ENCODE assay signal across 17 cellular contexts in the genomic region with DNA sequence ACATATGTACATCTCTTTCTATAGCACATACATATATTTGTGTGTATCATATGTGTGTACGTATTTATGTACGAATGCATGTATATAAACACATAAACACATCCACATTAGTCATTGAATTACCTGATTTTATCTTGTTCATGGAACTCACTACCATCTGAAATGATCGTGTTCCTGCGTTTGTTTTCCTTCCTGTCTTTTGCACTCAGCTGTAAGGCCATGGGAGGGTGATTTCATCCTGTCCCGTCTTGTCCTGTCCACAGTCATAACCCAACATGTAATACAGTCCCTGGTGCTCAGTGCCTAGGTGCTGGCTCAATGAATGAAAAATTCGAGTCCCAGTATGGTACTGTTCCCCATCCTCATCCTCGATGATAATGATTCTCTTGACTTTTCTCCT.
DNase-seq lines count a peak whose midpoint lies in the region; ATAC-seq, FAIRE-seq and TF ChIP-seq lines count a peak whose summit lies in the region.
"Had no signal": no experiment of that assay in that cellular context is flagged by ENCODE, and none has a peak within 500 bp of the region (broad histone marks: within the 10 kb centered on the region; RNA-seq: fewer than 3 reads in every experiment).

No MANE protein-coding gene starts in this region.

- H3K79me2 ChIP-seq in endothelial cell of umbilical vein (ENCODE audit: control insufficient read depth, insufficient read depth, low read length) (no peaks in the 10 kb centered on the region), osteoblast (ENCODE audit: insufficient read depth, low read length) (no peaks in the 10 kb centered on the region)

- peaks cover 12% of the 10 kb centered on the region for H3K27me3 Mint-ChIP-seq in CD8-positive, alpha-beta T cell (ENCODE audit: low read depth)

- no peak overlapping the region for H3K4me3 Mint-ChIP-seq in CD8-positive, alpha-beta T cell
- H3K4me3 Mint-ChIP-seq: CD4-positive, alpha-beta memory T cell; HFFc6 had no signal

- H3K4me1 Mint-ChIP-seq in CD8-positive, alpha-beta T cell (ENCODE audit: low read depth): no peaks in the 10 kb centered on the region
- H3K4me1 Mint-ChIP-seq: CD4-positive, alpha-beta memory T cell had no signal

- no peak overlapping the region for H3K27ac Mint-ChIP-seq in CD8-positive, alpha-beta T cell
- H3K27ac Mint-ChIP-seq: CD4-positive, alpha-beta memory T cell; HFFc6 had no signal

- H3K9me3 ChIP-seq in endothelial cell of umbilical vein (replicated peaks; ENCODE audit: control insufficient read depth, insufficient read depth, low read length): no peaks in the 10 kb centered on the region
- H3K9me3 ChIP-seq in osteoblast (ENCODE audit: low read depth, low read length): peaks cover 4% of the 10 kb centered on the region
- H3K9me3 ChIP-seq in CD8-positive, alpha-beta T cell (ENCODE audit: low read length): no peaks in the 10 kb centered on the region
- H3K9me3 ChIP-seq: Caco-2, HAP-1 had no signal

- BruUV-seq in endothelial cell of umbilical vein (replicated peaks; lab: Mats Ljungman, UMichigan): no TSS peak

- no peak for TF ChIP-seq CTCF in bronchial epithelial cell (IDR thresholded peaks at IDR 0.05; ENCODE audit: insufficient read depth, low read length, severe bottlenecking)
- no peak for TF ChIP-seq CTCF in endothelial cell of umbilical vein (IDR thresholded peaks at IDR 0.05; ENCODE audit: extremely low read depth in 1 of 2, insufficient read depth in 1 of 2, low read depth in 1 of 2, low read length in 2 of 2)
- no peak for TF ChIP-seq CTCF in osteoblast (IDR thresholded peaks at IDR 0.05; ENCODE audit: extremely low read depth, low read depth, low read length)
- no peak for TF ChIP-seq CTCF in CD8-positive, alpha-beta T cell (IDR thresholded peaks at IDR 0.05)

- intact Hi-C loops in endothelial cell of umbilical vein (cut with micrococcal nuclease): no loop called here
- intact Hi-C loops in CD8-positive, alpha-beta T cell (cut with DNase I, micrococcal nuclease): no loop called here

- POLR2A ChIA-PET in endothelial cell of umbilical vein (lab: Charles Lee): no interaction called here
- POLR2A ChIA-PET in CD8-positive, alpha-beta T cell (lab: Charles Lee): no interaction called here

- no peak for ATAC-seq in GM18519 (IDR thresholded peaks at IDR 0.05; ENCODE audit: low FRiP score, unreplicated experiment)
- ATAC-seq in CD8-positive, alpha-beta T cell: no peak
- ATAC-seq: GM12878 had no signal

- no peak overlapping the region for H3K4me3 ChIP-seq in bronchial epithelial cell (ENCODE audit: low read depth, low read length)
- H3K4me3 ChIP-seq in endothelial cell of umbilical vein (replicated peaks in 1 of 3; ENCODE audit: insufficient read depth in 1 of 3, low read depth in 1 of 3, low read length in 3 of 3): no peak overlapping the region
- no peak overlapping the region for H3K4me3 ChIP-seq in osteoblast (ENCODE audit: insufficient read depth, low read length)
- no peak overlapping the region for H3K4me3 ChIP-seq in CD8-positive, alpha-beta T cell (ENCODE audit: low read depth, low read length)
- H3K4me3 ChIP-seq: GM12878, HAP-1 had no signal

- FAIRE-seq in bronchial epithelial cell (lab: Jason Lieb, UNC) (no peak), endothelial cell of umbilical vein (lab: Jason Lieb, UNC) (peak; percentile 72)
- FAIRE-seq: GM12878, H54 had no signal

- peak; percentile 12 for DNase-seq in bronchial epithelial cell (ENCODE audit: low read depth)
- peak; percentile 11 for DNase-seq in endothelial cell of umbilical vein (ENCODE audit: low read depth, low spot score)
- DNase-seq in osteoblast (ENCODE audit: insufficient read length, low spot score, missing footprints): peak; percentile 9
- no peak for DNase-seq in CD8-positive, alpha-beta T cell
- DNase-seq in EL: no peak
- DNase-seq: C1 segment of cervical spinal cord; Caco-2; CD4-positive, alpha-beta memory T cell; DMS153; DND-41; GDM1; GOT3; HFFc6 had no signal

- no peak overlapping the region for H3K9ac ChIP-seq in endothelial cell of umbilical vein (replicated peaks; ENCODE audit: extremely low read depth, insufficient read depth, low read length)

- H3K4me2 ChIP-seq in endothelial cell of umbilical vein (ENCODE audit: insufficient read depth, low read length) (no peak overlapping the region), osteoblast (ENCODE audit: insufficient read depth, low read length) (no peak overlapping the region)

- H3K4me1 ChIP-seq in endothelial cell of umbilical vein (ENCODE audit: control insufficient read depth, extremely low read depth, insufficient read depth, low read length) (peaks cover 23% of the 10 kb centered on the region), osteoblast (ENCODE audit: insufficient read depth, low read length) (peaks cover 27% of the 10 kb centered on the region)
- H3K4me1 ChIP-seq in CD8-positive, alpha-beta T cell (ENCODE audit: insufficient read depth, low read length): no peaks in the 10 kb centered on the region
- H3K4me1 ChIP-seq: Caco-2, HAP-1 had no signal

- H4K20me1 ChIP-seq in endothelial cell of umbilical vein (replicated peaks; ENCODE audit: control insufficient read depth, extremely low read depth, insufficient read depth, low read length) (no peaks in the 10 kb centered on the region), osteoblast (ENCODE audit: insufficient read depth, low read length) (no peaks in the 10 kb centered on the region)

- H3K36me3 ChIP-seq in bronchial epithelial cell (ENCODE audit: control insufficient read depth, insufficient read depth, low read length) (no peaks in the 10 kb centered on the region), endothelial cell of umbilical vein (ENCODE audit: control insufficient read depth in 2 of 2, extremely low read depth in 1 of 2, insufficient read depth in 2 of 2, low read length in 2 of 2) (no peaks in the 10 kb centered on the region), osteoblast (ENCODE audit: insufficient read depth, low read length) (no peaks in the 10 kb centered on the region)
- no peaks in the 10 kb centered on the region for H3K36me3 ChIP-seq in CD8-positive, alpha-beta T cell (ENCODE audit: insufficient read depth, low read length)
- H3K36me3 ChIP-seq: HAP-1 had no signal

- no peaks in the 10 kb centered on the region for H3K9me3 Mint-ChIP-seq in CD8-positive, alpha-beta T cell
- H3K9me3 Mint-ChIP-seq: CD4-positive, alpha-beta memory T cell had no signal

- H3K9me1 ChIP-seq in endothelial cell of umbilical vein (replicated peaks; ENCODE audit: control insufficient read depth, extremely low read depth, insufficient read depth, low read length): no peaks in the 10 kb centered on the region

- TF ChIP-seq POLR2A in endothelial cell of umbilical vein (IDR thresholded peaks at IDR 0.05; ENCODE audit: low read depth, low read length): no peak

- H2AFZ ChIP-seq in endothelial cell of umbilical vein (ENCODE audit: low read depth, low read length) (no peak overlapping the region), osteoblast (ENCODE audit: low read length) (no peak overlapping the region)

- H3K27ac ChIP-seq in endothelial cell of umbilical vein (ENCODE audit: insufficient read depth, low read depth, low read length): no peak overlapping the region
- no peak overlapping the region for H3K27ac ChIP-seq in osteoblast (ENCODE audit: low read depth, low read length)
- no peak overlapping the region for H3K27ac ChIP-seq in CD8-positive, alpha-beta T cell (ENCODE audit: low read depth, low read length)

- dilution Hi-C loops in endothelial cell of umbilical vein (cut with MboI; ENCODE audit: extremely low pct_ligation_motif_present, low sequenced_read_pairs): no loop called here

- CTCF ChIA-PET in endothelial cell of umbilical vein (lab: Charles Lee): no interaction called here
- CTCF ChIA-PET in CD8-positive, alpha-beta T cell (lab: Charles Lee): no interaction called here

- H3K27me3 ChIP-seq in bronchial epithelial cell (ENCODE audit: control insufficient read depth, insufficient read depth, low read length) (no peaks in the 10 kb centered on the region), endothelial cell of umbilical vein (ENCODE audit: control insufficient read depth in 2 of 2, insufficient read depth in 2 of 2, low read length in 2 of 2) (no peaks in the 10 kb centered on the region), osteoblast (ENCODE audit: insufficient read depth, low read length) (peaks cover 11% of the 10 kb centered on the region)
- no peaks in the 10 kb centered on the region for H3K27me3 ChIP-seq in CD8-positive, alpha-beta T cell (ENCODE audit: insufficient read depth, low read length)

- H3K36me3 Mint-ChIP-seq in CD8-positive, alpha-beta T cell: no peaks in the 10 kb centered on the region

TF ChIP-seq in endothelial cell of umbilical vein, 7 proteins besides CTCF, POLR2A, EP300 and RAD21:
- TF ChIP-seq GATA2 (IDR thresholded peaks at IDR 0.05; ENCODE audit: insufficient read depth, insufficient read length, low read depth, low read length) (peak; percentile 33), JUN (IDR thresholded peaks at IDR 0.05; ENCODE audit: borderline replicate concordance, insufficient read depth, insufficient read length, low read depth) (no peak)

Comparison
In these comparisons a context has a peak if more than half of its experiments do, and no peak if none do; other contexts are left out.
1. DNase-seq: peak in bronchial epithelial cell (single experiment), endothelial cell of umbilical vein (single experiment) and osteoblast (single experiment); none in CD8-positive, alpha-beta T cell (0 of 7) and EL (single experiment).